8 cellular contexts compared by ENCODE assay signal in the genomic region with DNA sequence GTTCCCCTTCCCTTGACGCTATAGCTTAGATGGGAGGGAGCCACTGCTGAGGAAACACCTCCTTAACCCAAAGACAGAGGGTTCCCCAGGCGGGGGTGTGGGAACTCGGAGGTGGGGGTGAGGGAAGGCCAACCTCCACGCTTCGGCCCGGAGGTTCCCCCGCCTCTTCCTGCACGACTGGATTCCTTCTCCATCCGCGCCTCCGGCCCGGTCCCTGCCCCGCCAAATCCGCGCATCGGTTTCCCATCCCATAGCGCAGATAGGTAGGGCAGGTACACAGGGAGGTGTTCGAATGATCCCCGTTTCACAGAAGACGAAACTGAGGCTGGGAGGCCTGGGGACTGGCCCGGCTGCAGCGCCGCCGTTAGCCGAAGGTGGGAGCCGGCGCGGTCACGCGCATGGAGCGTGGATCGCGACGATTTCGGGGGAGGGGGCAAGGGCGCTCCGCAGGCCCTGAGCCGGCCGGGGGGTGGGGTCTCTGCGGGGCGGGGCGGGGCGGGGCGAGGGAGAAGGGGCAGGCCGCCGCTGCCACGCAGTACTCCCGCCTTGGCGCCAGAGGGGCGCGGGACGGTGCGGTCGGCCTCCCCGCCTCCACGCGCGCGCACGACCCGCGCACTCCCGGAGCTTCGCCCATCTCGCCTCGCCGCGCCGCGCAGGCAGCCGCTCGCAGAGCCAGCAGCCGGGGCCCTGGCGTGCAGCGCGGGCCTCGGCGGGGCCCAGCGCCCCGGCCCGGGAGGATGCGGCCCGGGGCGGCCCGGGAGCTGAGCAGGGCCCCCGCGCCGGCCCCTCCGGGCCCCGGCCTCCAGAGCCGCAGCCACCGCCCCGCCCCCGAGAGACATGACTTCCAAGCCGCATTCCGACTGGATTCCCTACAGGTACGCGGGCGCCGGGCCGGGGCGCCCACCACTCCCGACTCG. TPM values are rescaled to one million over a fixed set of nuclear protein-coding genes. Genes with fewer than 3 reads are reported as not detected.
DNase-seq lines count a peak whose midpoint lies in the region; ATAC-seq and TF ChIP-seq lines count a peak whose summit lies in the region.

A gene with protein sequence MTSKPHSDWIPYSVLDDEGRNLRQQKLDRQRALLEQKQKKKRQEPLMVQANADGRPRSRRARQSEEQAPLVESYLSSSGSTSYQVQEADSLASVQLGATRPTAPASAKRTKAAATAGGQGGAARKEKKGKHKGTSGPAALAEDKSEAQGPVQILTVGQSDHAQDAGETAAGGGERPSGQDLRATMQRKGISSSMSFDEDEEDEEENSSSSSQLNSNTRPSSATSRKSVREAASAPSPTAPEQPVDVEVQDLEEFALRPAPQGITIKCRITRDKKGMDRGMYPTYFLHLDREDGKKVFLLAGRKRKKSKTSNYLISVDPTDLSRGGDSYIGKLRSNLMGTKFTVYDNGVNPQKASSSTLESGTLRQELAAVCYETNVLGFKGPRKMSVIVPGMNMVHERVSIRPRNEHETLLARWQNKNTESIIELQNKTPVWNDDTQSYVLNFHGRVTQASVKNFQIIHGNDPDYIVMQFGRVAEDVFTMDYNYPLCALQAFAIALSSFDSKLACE (plus strand): TSS at position 538 of the 917 bp plus-strand sequence. CDS start 300 bp downstream, at position 838.

- intact Hi-C loops in CD4-positive, alpha-beta T cell (cut with DNase I, micrococcal nuclease), result no loop called here

- TF ChIP-seq CTCF in CD4-positive, alpha-beta T cell (IDR thresholded peaks at IDR 0.05), result no peak
- no peak; the same call in 1 of the 2 replicates for TF ChIP-seq CTCF in LNCaP clone FGC (IDR thresholded peaks at IDR 0.05; ENCODE audit: control insufficient read depth, extremely low read depth, insufficient read depth)

- ATAC-seq in CD4-positive, alpha-beta T cell (ENCODE audit: poor library complexity), result peak; percentile 29
- ATAC-seq in stimulated activated memory B cell treated with anti-CD40 and anti-IgM and Interleukin-4, amounts not matched to agents 10 μg/mL and 1 μg/mL and 100 μg/mL, for 72 hours, result peak; percentile 48
- no peak for ATAC-seq in GM21423 (IDR thresholded peaks at IDR 0.05; ENCODE audit: unreplicated experiment)

- H3K27me3 Mint-ChIP-seq in CD4-positive, alpha-beta T cell, result peaks cover 65% of the 10 kb centered on the region
- peaks cover 42% of the 10 kb centered on the region for H3K27me3 Mint-ChIP-seq in stimulated activated memory B cell treated with anti-CD40 and anti-IgM and Interleukin-4, amounts not matched to agents 10 μg/mL and 1 μg/mL and 100 μg/mL, for 72 hours

- no peak within 1 kb of the TSS for H3K27ac Mint-ChIP-seq in CD4-positive, alpha-beta T cell
- H3K27ac Mint-ChIP-seq in stimulated activated memory B cell treated with anti-CD40 and anti-IgM and Interleukin-4, amounts not matched to agents 10 μg/mL and 1 μg/mL and 100 μg/mL, for 72 hours, result no peak within 1 kb of the TSS

- peak within 1 kb of the TSS; percentile 73 for H3K4me3 ChIP-seq in LNCaP clone FGC (ENCODE audit: low read depth, low read length)

- peak within 1 kb of the TSS; percentile 67 for H3K4me3 Mint-ChIP-seq in CD4-positive, alpha-beta T cell
- H3K4me3 Mint-ChIP-seq in stimulated activated memory B cell treated with anti-CD40 and anti-IgM and Interleukin-4, amounts not matched to agents 10 μg/mL and 1 μg/mL and 100 μg/mL, for 72 hours, result peak within 1 kb of the TSS; percentile 72

- H3K27me3 ChIP-seq in CD4-positive, alpha-beta T cell (ENCODE audit: control insufficient read depth, insufficient read depth, low read length), result peaks cover 32% of the 10 kb centered on the region

- POLR2A ChIA-PET in CD4-positive, alpha-beta T cell (lab: Charles Lee), result no interaction called here

- no peaks in the 10 kb centered on the region for H3K9me3 ChIP-seq in CD4-positive, alpha-beta T cell (ENCODE audit: control insufficient read depth, low read length)

- H3K4me1 Mint-ChIP-seq in CD4-positive, alpha-beta T cell (ENCODE audit: low read depth), result peaks cover 4% of the 10 kb centered on the region
- no peaks in the 10 kb centered on the region for H3K4me1 Mint-ChIP-seq in stimulated activated memory B cell treated with anti-CD40 and anti-IgM and Interleukin-4, amounts not matched to agents 10 μg/mL and 1 μg/mL and 100 μg/mL, for 72 hours

- DNase-seq in CD4-positive, alpha-beta T cell, result peak in 1 of 10 experiments; percentile 4
- no peak for DNase-seq in LNCaP clone FGC (ENCODE audit: low read depth)
- peak; percentile 19 to 45 for DNase-seq in T47D (ENCODE audit: low read depth in 1 of 2, low spot score in 1 of 2)
- peak; percentile 77 for DNase-seq in islet precursor cell
- DNase-seq in CD1c-positive myeloid dendritic cell (ENCODE audit: extremely low spot score), result no peak
- DNase-seq in hippocampal formation (lab: John Stamatoyannopoulos, UW), result no peak

- in situ Hi-C loops in T47D (cut with HindIII; ENCODE audit: low pct_unique_long_range_greater_than_20kb, low sequenced_read_pairs), result no loop called here

- CTCF ChIA-PET in CD4-positive, alpha-beta T cell (lab: Charles Lee), result no interaction called here

- H3K36me3 Mint-ChIP-seq in CD4-positive, alpha-beta T cell (ENCODE audit: low read depth), result no peaks in the 10 kb centered on the region
- no peaks in the 10 kb centered on the region for H3K36me3 Mint-ChIP-seq in stimulated activated memory B cell treated with anti-CD40 and anti-IgM and Interleukin-4, amounts not matched to agents 10 μg/mL and 1 μg/mL and 100 μg/mL, for 72 hours

- H3K27ac ChIP-seq in CD4-positive, alpha-beta T cell (ENCODE audit: low read depth, low read length), result no peak within 1 kb of the TSS

- H3K9me3 Mint-ChIP-seq in CD4-positive, alpha-beta T cell, result no peaks in the 10 kb centered on the region
- H3K9me3 Mint-ChIP-seq in stimulated activated memory B cell treated with anti-CD40 and anti-IgM and Interleukin-4, amounts not matched to agents 10 μg/mL and 1 μg/mL and 100 μg/mL, for 72 hours, result no peaks in the 10 kb centered on the region

RNA-seq across cellular contexts. Expression of the gene that starts here (rescaled TPM):
- total RNA-seq in CD4-positive, alpha-beta T cell, result under 1 TPM in 1 of 2 experiments, not detected in 1; 0.08 TPM

Comparison
In these comparisons a context has a peak if more than half of its experiments do, and no peak if none do; other contexts are left out.
1. Peak in ATAC-seq in CD4-positive, alpha-beta T cell; RNA of the gene not detected or under 1 TPM.
2. DNase-seq: peak in T47D (2 of 2) and islet precursor cell (single experiment); none in LNCaP clone FGC (single experiment), CD1c-positive myeloid dendritic cell (single experiment) and hippocampal formation (0 of 2).